Comparison of ENCODE assay signal across 34 cellular contexts in genomic region chr9:89047667-89048066, GRCh38.
"Had no signal": no experiment of that assay in that cellular context is flagged by ENCODE, and none has a peak within 500 bp of the region (broad histone marks: within the 10 kb centered on the region; RNA-seq: fewer than 3 reads in every experiment).

No MANE protein-coding gene starts in this region.

- H3K4me3 ChIP-seq: MG63 had no signal

- H3K36me3 ChIP-seq: MG63 had no signal

- DNase-seq: Karpas-422, Kasumi-1, KBM-7, KG1, MG63, MM.1S, MV-4-11, NCI-H1048, NCI-H1092, NCI-H1092 treated with DMSO at 0.1 percent for 48 hours, NCI-H1105 treated with DMSO at 0.1 percent for 48 hours, NCI-H1417, NCI-H1417 treated with DMSO at 0.1 percent for 48 hours, NCI-H1436, NCI-H1436 treated with DMSO at 0.1 percent for 48 hours, NCI-H146, NCI-H1694, NCI-H1694 treated with DMSO at 0.1 percent for 48 hours, NCI-H187 treated with DMSO at 0.1 percent for 48 hours, NCI-H1930, NCI-H2029, NCI-H2029 treated with DMSO at 0.1 percent for 48 hours, NCI-H2081, NCI-H2081 treated with DMSO at 0.1 percent for 48 hours, NCI-H2107, NCI-H2171, NCI-H2171 treated with DMSO at 0.1 percent for 48 hours, NCI-H2227 treated with DMSO at 0.1 percent for 48 hours, NCI-H226, NCI-H345, NCI-H446, NCI-H446 treated with DMSO at 0.1 percent for 48 hours, NCI-H510A had no signal

- H3K27ac ChIP-seq: KMS-11 had no signal

- H3K9ac ChIP-seq: KMS-11 had no signal

- H3K27me3 ChIP-seq: MG63 had no signal

- H3K9me3 ChIP-seq: MG63 had no signal

- H3K4me2 ChIP-seq: KMS-11 had no signal
